8 cellular contexts compared by ENCODE assay signal in genomic region chr1:202552615-202553014, GRCh38.
A peak's percentile ranks its signal among the peaks of the same experiment; 100 is the strongest.
DNase-seq lines count a peak whose midpoint lies in the region; ATAC-seq and TF ChIP-seq lines count a peak whose summit lies in the region.
"Not testable (repeated sequence)": the region's sequence is repeated elsewhere in the genome, so short reads cannot be mapped to it uniquely, and the experiment has no call there.

No MANE protein-coding gene starts in this region.

- not testable (repeated sequence) for H4K20me1 ChIP-seq in BLaER1

- peak; percentile 87 for ATAC-seq in SK-N-SH treated with all-trans-retinoic acid at 6 μM for 48 hours
- peak; percentile 46 for ATAC-seq in left lung

- H3K4me2 ChIP-seq in BLaER1: peak overlapping the region; percentile 30

- H3K36me3 ChIP-seq in BLaER1; breast epithelium; left lung; muscle layer of duodenum (ENCODE audit: control insufficient read depth in 1 of 2, insufficient read depth in 2 of 2, low read length in 2 of 2); skeletal muscle tissue (ENCODE audit: control insufficient read depth in 3 of 3, insufficient read depth in 3 of 3, low read length in 3 of 3); tibial artery: not testable (repeated sequence)

- not testable (repeated sequence) for DNase-seq in breast epithelium (ENCODE audit: low spot score in 2 of 2); left lung; tibial artery
- DNase-seq in fibroblast of peridontal ligament (ENCODE audit: extremely low read depth): peak; percentile 70

- TF ChIP-seq CTCF in breast epithelium (IDR thresholded peaks at IDR 0.05); left lung (IDR thresholded peaks at IDR 0.05); tibial artery (IDR thresholded peaks at IDR 0.05): not testable (repeated sequence)

- H3K27me3 ChIP-seq in BLaER1; breast epithelium; left lung; muscle layer of duodenum (ENCODE audit: low read depth, low read length); skeletal muscle tissue (ENCODE audit: control insufficient read depth in 3 of 3, insufficient read depth in 3 of 3, low read length in 3 of 3); tibial artery: not testable (repeated sequence)

- not testable (repeated sequence) for H3K27ac ChIP-seq in BLaER1
- H3K27ac ChIP-seq in breast epithelium: peak overlapping the region; percentile 54 to 64
- H3K27ac ChIP-seq in left lung: peak overlapping the region in 1 of 2 donors; percentile 6
- peak overlapping the region; percentile 56 for H3K27ac ChIP-seq in muscle layer of duodenum (ENCODE audit: low read length)
- H3K27ac ChIP-seq in skeletal muscle tissue (ENCODE audit: low read depth, low read length): peak overlapping the region; percentile 56
- H3K27ac ChIP-seq in tibial artery: peak overlapping the region; percentile 73 to 95

- intact Hi-C loops in breast epithelium (cut with DNase I; ENCODE audit: low total_unique reads); left lung (cut with DNase I); tibial artery (cut with DNase I; ENCODE audit: low total_unique reads): not testable (repeated sequence)

- not testable (repeated sequence) for H3K4me3 ChIP-seq in BLaER1; breast epithelium; left lung; muscle layer of duodenum (ENCODE audit: low read depth in 1 of 2, low read length in 2 of 2); skeletal muscle tissue (ENCODE audit: low read length in 3 of 3); tibial artery

- H3K9me3 ChIP-seq in BLaER1; breast epithelium; left lung; muscle layer of duodenum (ENCODE audit: control insufficient read depth in 1 of 2, low read length in 2 of 2); skeletal muscle tissue (ENCODE audit: control insufficient read depth in 3 of 3, low read length in 3 of 3); tibial artery: not testable (repeated sequence)

- TF ChIP-seq POLR2A in breast epithelium (IDR thresholded peaks at IDR 0.05): not testable (repeated sequence)

- H3K4me1 ChIP-seq in BLaER1 (peaks cover 19% of the 10 kb centered on the region), muscle layer of duodenum (ENCODE audit: control insufficient read depth in 1 of 2, insufficient read depth in 2 of 2, low read length in 2 of 2) (peaks cover 0 to 15% of the 10 kb centered on the region in 2 donors), skeletal muscle tissue (ENCODE audit: control insufficient read depth in 3 of 3, insufficient read depth in 3 of 3, low read length in 3 of 3) (peaks cover 3 to 18% (median 17%) of the 10 kb centered on the region in 3 donors), tibial artery (peaks cover 0 to 96% (median 52%) of the 10 kb centered on the region in 4 donors)
- H3K4me1 ChIP-seq in breast epithelium, left lung: not testable (repeated sequence)

- H3K9ac ChIP-seq in BLaER1; skeletal muscle tissue (ENCODE audit: low read depth in 1 of 3, low read length in 3 of 3): not testable (repeated sequence)

TF ChIP-seq in SK-N-SH treated with all-trans-retinoic acid at 6 μM for 48 hours, 23 proteins besides CTCF, POLR2A, EP300 and RAD21:
- TF ChIP-seq TOX (CRISPR knock-in tag; IDR thresholded peaks at IDR 0.05; ENCODE audit: borderline replicate concordance) (0 out of 2 replicates have a peak, but pooled peaks have one; percentile 17), ZFP3 (CRISPR knock-in tag; IDR thresholded peaks at IDR 0.05) (peak; percentile 61; the same call in 1 of the 2 replicates)
